In the genomic region with DNA sequence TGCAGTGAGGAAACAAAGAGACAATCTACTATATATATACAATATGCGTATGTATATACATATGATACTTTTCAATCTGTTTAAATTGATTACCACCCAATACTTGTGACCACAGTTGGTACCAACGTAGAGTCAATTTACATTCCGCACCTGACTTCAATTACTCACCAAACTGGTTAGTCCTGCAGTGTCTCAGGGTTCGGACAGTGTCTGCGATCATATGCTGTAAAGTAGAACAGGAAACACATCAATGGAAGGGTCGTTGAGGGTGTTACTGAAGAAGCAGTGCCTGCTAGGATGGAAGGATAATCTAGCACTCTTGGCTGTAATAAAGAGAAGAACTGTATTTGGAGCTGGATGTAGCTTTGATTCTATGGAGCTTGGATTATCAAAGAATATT, we compare ENCODE assay signal across 28 cellular contexts.
"Had no signal": no experiment of that assay in that cellular context is flagged by ENCODE, and none has a peak within 500 bp of the region (broad histone marks: within the 10 kb centered on the region; RNA-seq: fewer than 3 reads in every experiment).

No MANE protein-coding gene starts in this region.

- H3K36me3 Mint-ChIP-seq: memory B cell; natural killer cell; stimulated activated effector memory CD8-positive, alpha-beta T cell treated with anti-CD3 and anti-CD28 coated beads, Interleukin-12 subunit alpha, Interleukin-12 subunit beta, amount 100 ng/mL, for 72 hours had no signal

- H3K4me3 ChIP-seq: coronary artery, esophagus muscularis mucosa, gastroesophageal sphincter, lung, pancreas, prostate gland, right atrium auricular region, smooth muscle cell, stomach, thyroid gland, vagina had no signal

- H3K9me3 ChIP-seq: esophagus muscularis mucosa, gastroesophageal sphincter, neutrophil, pancreas, prostate gland, right atrium auricular region, stomach, thyroid gland, vagina had no signal

- H3K4me3 Mint-ChIP-seq: immature natural killer cell; memory B cell; natural killer cell; neural crest cell; stimulated activated effector memory CD8-positive, alpha-beta T cell treated with anti-CD3 and anti-CD28 coated beads, Interleukin-12 subunit alpha, Interleukin-12 subunit beta, amount 100 ng/mL, for 72 hours had no signal

- H3K9me3 Mint-ChIP-seq: immature natural killer cell; memory B cell; natural killer cell; neural crest cell; stimulated activated effector memory CD8-positive, alpha-beta T cell treated with anti-CD3 and anti-CD28 coated beads, Interleukin-12 subunit alpha, Interleukin-12 subunit beta, amount 100 ng/mL, for 72 hours had no signal

- ATAC-seq: foreskin keratinocyte; gastroesophageal sphincter; left colon; natural killer cell; pancreas; sciatic nerve; stimulated activated effector memory CD8-positive, alpha-beta T cell treated with anti-CD3 and anti-CD28 coated beads, Interleukin-12 subunit alpha, Interleukin-12 subunit beta, amount 100 ng/mL, for 72 hours had no signal

- H3K36me3 ChIP-seq: gastroesophageal sphincter, neutrophil, prostate gland, thyroid gland had no signal

- H3K27ac ChIP-seq: epithelial cell of prostate, esophagus muscularis mucosa, foreskin keratinocyte, gastroesophageal sphincter, neutrophil, pancreas, prostate gland, stomach, thyroid gland, vagina had no signal

- H3K4me1 ChIP-seq: pancreas, prostate gland, vagina had no signal

- DNase-seq: effector CD4-positive, alpha-beta T cell; foreskin keratinocyte; hypothalamus; immature natural killer cell; islet precursor cell; kidney glomerular epithelial cell; left colon; natural killer cell; pancreas; stimulated activated CD4-positive, alpha-beta T cell treated with anti-CD3 and anti-CD28 coated beads, Interleukin-2, amount 100 ng/mL, for 24 hours; stimulated activated CD4-positive, alpha-beta T cell treated with anti-CD3 and anti-CD28 coated beads, Interleukin-4, amount 100 ng/mL, for 24 hours; stimulated activated naive CD4-positive, alpha-beta T cell treated with Interleukin-2 at 50 U/mL for 16 hours; stomach; thyroid gland had no signal

- H3K27me3 ChIP-seq: foreskin keratinocyte, pancreas, right atrium auricular region, stomach, thyroid gland, vagina had no signal

- H3K27ac Mint-ChIP-seq: immature natural killer cell; memory B cell; natural killer cell; stimulated activated effector memory CD8-positive, alpha-beta T cell treated with anti-CD3 and anti-CD28 coated beads, Interleukin-12 subunit alpha, Interleukin-12 subunit beta, amount 100 ng/mL, for 72 hours had no signal
